8 cellular contexts compared by ENCODE assay signal in genomic region chr9:111039203-111039907, GRCh38.
DNase-seq lines count a peak whose midpoint lies in the region; ATAC-seq, FAIRE-seq and TF ChIP-seq lines count a peak whose summit lies in the region.

No MANE protein-coding gene starts in this region.

- H3K4me3 ChIP-seq in retinal pigment epithelial cell (ENCODE audit: low read length), result peak overlapping the region; percentile 59

- DNase-seq in RCC 7860 (ENCODE audit: low spot score), result peak; percentile 67
- DNase-seq in globus pallidus (ENCODE audit: low spot score), result peak; percentile 37
- no peak for DNase-seq in retinal pigment epithelial cell (ENCODE audit: low read depth)
- no peak for DNase-seq in stimulated activated CD4-positive, alpha-beta T cell treated with anti-CD3 and anti-CD28 coated beads, Interleukin-2, amount 100 ng/mL, for 24 hours
- no peak for DNase-seq in KBM-7
- DNase-seq in SKM-1 (lab: John Stamatoyannopoulos, UW; ENCODE audit: unreplicated experiment), result no peak

- peak; percentile 90 for FAIRE-seq in RCC 7860 (lab: Jason Lieb, UNC)

- in situ Hi-C loops in KBM-7 (cut with MboI; ENCODE audit: low pct_unique_long_range_greater_than_20kb, low sequenced_read_pairs), result no loop called here

- no peak for TF ChIP-seq CTCF in retinal pigment epithelial cell (conservative IDR thresholded peaks at IDR 0.05; ENCODE audit: low read depth, low read length)

- ATAC-seq in GM18907 (IDR thresholded peaks at IDR 0.05; ENCODE audit: unreplicated experiment), result peak; percentile 61
- ATAC-seq in GM21390 (IDR thresholded peaks at IDR 0.05; ENCODE audit: unreplicated experiment), result no peak

Comparison
In these comparisons a context has a peak if more than half of its experiments do, and no peak if none do; other contexts are left out.
1. DNase-seq: peak in RCC 7860 (single experiment) and globus pallidus (single experiment); none in retinal pigment epithelial cell (single experiment), stimulated activated CD4-positive, alpha-beta T cell treated with anti-CD3 and anti-CD28 coated beads, Interleukin-2, amount 100 ng/mL, for 24 hours (0 of 2), KBM-7 (single experiment) and SKM-1 (single experiment).